Comparison of ENCODE assay signal across 26 cellular contexts in the genomic region with DNA sequence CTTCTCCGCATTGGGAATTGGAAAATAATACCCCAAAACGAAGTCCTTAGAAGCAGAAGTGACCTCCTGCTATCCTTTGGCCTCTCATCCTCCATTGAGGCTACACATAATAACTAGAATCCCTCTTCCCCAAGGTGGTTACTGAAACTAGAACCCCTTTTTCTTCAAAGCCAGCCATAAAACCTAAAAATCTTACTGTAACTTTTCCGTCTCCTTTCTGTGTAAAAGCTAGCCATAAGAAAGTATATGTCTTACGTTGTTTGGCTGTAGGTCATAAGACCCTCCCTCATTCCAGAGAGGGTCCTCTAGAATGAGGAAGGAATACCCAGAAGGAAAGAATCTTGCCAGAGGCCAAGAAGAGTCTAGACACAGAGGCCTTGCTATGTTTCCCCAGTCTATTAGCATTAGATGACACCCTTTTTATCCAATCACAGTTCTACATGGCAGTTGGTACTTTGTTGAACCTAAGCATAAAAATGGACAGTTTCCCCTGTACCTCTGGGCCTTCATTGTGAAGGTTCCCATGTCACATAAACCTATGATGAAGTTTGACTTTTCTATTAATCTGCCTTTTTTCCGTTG.
DNase-seq lines count a peak whose midpoint lies in the region; ATAC-seq and TF ChIP-seq lines count a peak whose summit lies in the region.
"Had no signal": no experiment of that assay in that cellular context is flagged by ENCODE, and none has a peak within 500 bp of the region (broad histone marks: within the 10 kb centered on the region; RNA-seq: fewer than 3 reads in every experiment).

No MANE protein-coding gene starts in this region.

- peaks cover 54% of the 10 kb centered on the region for H3K4me1 ChIP-seq in BLaER1

- H3K27ac ChIP-seq in BLaER1 (no peak overlapping the region), HL-60 (replicated peaks) (peak overlapping the region; percentile 35)
- H3K27ac ChIP-seq: epithelial cell of prostate, transverse colon had no signal

- no peak for TF ChIP-seq CTCF in HL-60 (IDR thresholded peaks at IDR 0.05; ENCODE audit: insufficient read depth, low read length)
- no peak for TF ChIP-seq CTCF in activated B cell treated with CpG ODN at 0.5 μM for 24 hours (IDR thresholded peaks at IDR 0.05)
- TF ChIP-seq CTCF in neural crest cell (conservative IDR thresholded peaks at IDR 0.05): no peak
- TF ChIP-seq CTCF in Calu3 (IDR thresholded peaks at IDR 0.05; ENCODE audit: unreplicated experiment): no peak

- ATAC-seq in activated B cell treated with CpG ODN at 0.5 μM for 24 hours (ENCODE audit: low read depth) (no peak), GM21367 (IDR thresholded peaks at IDR 0.05; ENCODE audit: unreplicated experiment) (no peak)
- ATAC-seq: right cardiac atrium, SK-N-SH treated with all-trans-retinoic acid at 6 μM for 48 hours had no signal

- intact Hi-C loops in activated B cell treated with CpG ODN at 0.5 μM for 24 hours (cut with micrococcal nuclease) (no loop called here), Calu3 (cut with micrococcal nuclease; ENCODE audit: unreplicated experiment) (no loop called here)

- H3K4me3 ChIP-seq in BLaER1 (no peak overlapping the region), HL-60 (replicated peaks; ENCODE audit: insufficient read depth, low read length) (no peak overlapping the region)
- H3K4me3 ChIP-seq: lung, transverse colon had no signal

- peaks cover 2% of the 10 kb centered on the region; the same call in 1 of the 2 replicates for H3K9me3 ChIP-seq in BLaER1
- H3K9me3 ChIP-seq: transverse colon had no signal

- H3K27me3 ChIP-seq in BLaER1: peaks cover 4% of the 10 kb centered on the region; the same call in 1 of the 2 replicates
- H3K27me3 ChIP-seq in HL-60 (ENCODE audit: insufficient read depth, poor library complexity, severe bottlenecking): no peaks in the 10 kb centered on the region

- peaks cover under 1% of the 10 kb centered on the region; the same call in 1 of the 2 replicates for H3K36me3 ChIP-seq in BLaER1
- H3K36me3 ChIP-seq: transverse colon had no signal

- H3K4me3 Mint-ChIP-seq in activated B cell treated with CpG ODN at 0.5 μM for 24 hours (no peak overlapping the region), neural crest cell (peak overlapping the region; percentile 58), Calu3 (ENCODE audit: low read depth, unreplicated experiment) (no peak overlapping the region)
- H3K4me3 Mint-ChIP-seq: activated CD4-positive, alpha-beta T cell treated with anti-CD3 and anti-CD28 coated beads, Interleukin-2, amount 10 ng/mL, durations not matched to agents 24 days and 14 days; nephron had no signal

- H3K9me3 Mint-ChIP-seq in activated B cell treated with CpG ODN at 0.5 μM for 24 hours (no peaks in the 10 kb centered on the region), neural crest cell (no peaks in the 10 kb centered on the region), Calu3 (ENCODE audit: low read depth, unreplicated experiment) (no peaks in the 10 kb centered on the region)
- H3K9me3 Mint-ChIP-seq: activated CD4-positive, alpha-beta T cell treated with anti-CD3 and anti-CD28 coated beads, Interleukin-2, amount 10 ng/mL, durations not matched to agents 24 days and 14 days; nephron had no signal

- peak overlapping the region; percentile 3 for H3K27ac Mint-ChIP-seq in activated B cell treated with CpG ODN at 0.5 μM for 24 hours
- H3K27ac Mint-ChIP-seq in neural crest cell (ENCODE audit: unreplicated experiment): no peak overlapping the region
- H3K27ac Mint-ChIP-seq in Calu3 (ENCODE audit: unreplicated experiment): no peak overlapping the region
- H3K27ac Mint-ChIP-seq: activated CD4-positive, alpha-beta T cell treated with anti-CD3 and anti-CD28 coated beads, Interleukin-2, amount 10 ng/mL, durations not matched to agents 24 days and 14 days had no signal

- H3K9ac ChIP-seq in BLaER1: no peak overlapping the region

- H3K36me3 Mint-ChIP-seq in activated B cell treated with CpG ODN at 0.5 μM for 24 hours (ENCODE audit: low read depth): peaks cover 12% of the 10 kb centered on the region
- no peaks in the 10 kb centered on the region for H3K36me3 Mint-ChIP-seq in neural crest cell (ENCODE audit: low read depth)
- H3K36me3 Mint-ChIP-seq in Calu3 (ENCODE audit: insufficient read depth, unreplicated experiment): peaks cover 40% of the 10 kb centered on the region

- H3K27me3 Mint-ChIP-seq in activated B cell treated with CpG ODN at 0.5 μM for 24 hours: no peaks in the 10 kb centered on the region
- no peaks in the 10 kb centered on the region for H3K27me3 Mint-ChIP-seq in neural crest cell (ENCODE audit: low read depth)
- H3K27me3 Mint-ChIP-seq in Calu3 (ENCODE audit: unreplicated experiment): no peaks in the 10 kb centered on the region
- H3K27me3 Mint-ChIP-seq: activated CD4-positive, alpha-beta T cell treated with anti-CD3 and anti-CD28 coated beads, Interleukin-2, amount 10 ng/mL, durations not matched to agents 24 days and 14 days had no signal

- no peak for DNase-seq in HL-60 (ENCODE audit: low read depth in 1 of 2, low spot score in 1 of 2)
- no peak for DNase-seq in activated B cell treated with CpG ODN at 0.5 μM for 24 hours
- no peak for DNase-seq in neural crest cell (ENCODE audit: low read depth, low spot score)
- no peak for DNase-seq in NCI-H2196 (lab: John Stamatoyannopoulos, UW; ENCODE audit: unreplicated experiment)
- no peak for DNase-seq in Calu3
- DNase-seq in HPDE6-E6E7 (ENCODE audit: extremely low spot score): no peak
- DNase-seq: activated CD4-positive, alpha-beta T cell treated with anti-CD3 and anti-CD28 coated beads, Interleukin-2, amount 10 ng/mL, durations not matched to agents 24 days and 14 days; activated naive CD4-positive, alpha-beta T cell; activated T-cell treated with anti-CD3 and anti-CD28 coated beads, Interleukin-2, amount 50 U/mL, for 48 hours; amniotic stem cell; C1 segment of cervical spinal cord; effector CD8-positive, alpha-beta T cell; MM.1S; NCI-H1417 treated with DMSO at 0.1 percent for 48 hours; NCI-H2081; NCI-H226; NCI-H82; right cardiac atrium; T-helper 2 cell; transverse colon had no signal

- H3K4me1 Mint-ChIP-seq in activated B cell treated with CpG ODN at 0.5 μM for 24 hours: peaks cover 26% of the 10 kb centered on the region
- peaks cover 44% of the 10 kb centered on the region for H3K4me1 Mint-ChIP-seq in neural crest cell
- H3K4me1 Mint-ChIP-seq in Calu3 (ENCODE audit: low read depth, unreplicated experiment): peaks cover 38% of the 10 kb centered on the region

- BruUV-seq in Calu3 (replicated peaks; lab: Mats Ljungman, UMichigan): no TSS peak

- H4K20me1 ChIP-seq in BLaER1: peaks cover 23% of the 10 kb centered on the region; the same call in 1 of the 2 replicates

- H3K4me2 ChIP-seq in BLaER1: peak overlapping the region; percentile 18; the same call in 1 of the 2 replicates

- CTCF ChIA-PET in activated B cell treated with CpG ODN at 0.5 μM for 24 hours (lab: Charles Lee) (no interaction called here), Calu3 (lab: Charles Lee) (no interaction called here)

- POLR2A ChIA-PET in activated B cell treated with CpG ODN at 0.5 μM for 24 hours (lab: Charles Lee): interaction anchor here (1.6 to 7.4 kb wide), 2 partner anchors 14 to 16 kb away, joined by 5 to 401 read pairs; a partner anchor contains a TSS
